Comparison of ENCODE assay signal across 9 cellular contexts in the genomic region with DNA sequence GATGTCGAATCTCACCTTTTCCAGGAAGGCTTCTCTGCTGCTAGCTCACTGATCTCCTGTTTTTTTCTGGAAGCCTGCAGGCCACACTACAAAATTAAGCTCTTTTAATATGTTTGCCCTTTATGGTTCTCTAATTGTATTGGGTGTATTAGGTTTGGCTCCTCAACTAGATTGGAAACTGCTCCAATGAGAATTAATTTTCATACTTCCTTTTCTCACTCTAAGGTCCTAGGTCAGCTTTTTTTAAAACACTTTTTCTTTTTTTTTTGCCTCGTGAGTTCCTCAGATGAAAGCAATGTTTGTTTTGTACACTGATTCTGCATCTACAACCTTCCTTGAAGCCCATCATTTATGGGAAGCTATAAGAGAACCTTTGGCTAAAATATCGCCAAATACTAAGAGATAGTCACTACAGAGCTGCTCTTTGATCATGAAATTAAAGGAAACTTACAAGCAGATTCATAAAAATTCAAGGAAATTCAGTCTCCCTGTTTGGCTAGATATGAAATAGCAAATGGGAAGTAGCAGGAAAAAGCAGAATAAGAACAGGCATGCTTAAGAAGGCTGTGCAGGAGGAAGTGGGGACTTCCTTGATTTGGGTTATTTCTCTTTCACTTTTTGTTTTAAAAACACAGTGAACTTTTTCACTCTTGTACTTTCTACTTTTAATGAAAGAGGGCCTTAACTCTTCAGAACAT. TPM values are rescaled to one million over a fixed set of nuclear protein-coding genes. Genes with fewer than 3 reads are reported as not detected.
DNase-seq lines count a peak whose midpoint lies in the region; ATAC-seq and TF ChIP-seq lines count a peak whose summit lies in the region.
"Had no signal": no experiment of that assay in that cellular context is flagged by ENCODE, and none has a peak within 500 bp of the region (broad histone marks: within the 10 kb centered on the region; RNA-seq: fewer than 3 reads in every experiment).

No MANE protein-coding gene starts in this region.

- H3K27me3 Mint-ChIP-seq in activated CD4-positive, alpha-beta T cell treated with anti-CD3 and anti-CD28 coated beads, Interleukin-2, amount 10 ng/mL, durations not matched to agents 24 days and 14 days: no peaks in the 10 kb centered on the region
- H3K27me3 Mint-ChIP-seq in immature natural killer cell (ENCODE audit: low read depth in 3 of 3): no peaks in the 10 kb centered on the region

- H3K36me3 Mint-ChIP-seq in activated CD4-positive, alpha-beta T cell treated with anti-CD3 and anti-CD28 coated beads, Interleukin-2, amount 10 ng/mL, durations not matched to agents 24 days and 14 days (ENCODE audit: low read depth): no peaks in the 10 kb centered on the region
- peaks cover 0 to 1% (median 0%) of the 10 kb centered on the region in 3 donors for H3K36me3 Mint-ChIP-seq in immature natural killer cell

- H3K9me3 ChIP-seq in Peyer's patch: no peaks in the 10 kb centered on the region
- no peaks in the 10 kb centered on the region for H3K9me3 ChIP-seq in body of pancreas

- H3K36me3 ChIP-seq in Peyer's patch (no peaks in the 10 kb centered on the region), body of pancreas (replicated peaks in 1 of 2; ENCODE audit: insufficient read depth in 1 of 2, low read depth in 2 of 2) (no peaks in the 10 kb centered on the region)

- DNase-seq in activated CD4-positive, alpha-beta T cell treated with anti-CD3 and anti-CD28 coated beads, Interleukin-2, amount 10 ng/mL, durations not matched to agents 24 days and 14 days: peak; percentile 71
- no peak for DNase-seq in activated CD4-positive, alpha-beta T cell treated with anti-CD3 and anti-CD28 coated beads for 48 hours
- DNase-seq in Peyer's patch (peak in 1 of 3 donors; percentile 31), immature natural killer cell (peak; percentile 43 to 54 (median 46)), body of pancreas (no peak), DMS53 treated with DMSO at 0.1 percent for 48 hours (lab: John Stamatoyannopoulos, UW; ENCODE audit: unreplicated experiment) (no peak), foreskin keratinocyte (no peak)

- H3K4me3 ChIP-seq in Peyer's patch: peak overlapping the region in 1 of 4 donors; percentile 14
- H3K4me3 ChIP-seq in body of pancreas: no peak overlapping the region

- H3K4me1 Mint-ChIP-seq in activated CD4-positive, alpha-beta T cell treated with anti-CD3 and anti-CD28 coated beads, Interleukin-2, amount 10 ng/mL, durations not matched to agents 24 days and 14 days: peaks cover 26% of the 10 kb centered on the region
- peaks cover 56 to 61% of the 10 kb centered on the region in 2 donors for H3K4me1 Mint-ChIP-seq in immature natural killer cell

- TF ChIP-seq POLR2A in Peyer's patch (IDR thresholded peaks at IDR 0.05) (no peak), body of pancreas (IDR thresholded peaks at IDR 0.05) (no peak)

- peak overlapping the region; percentile 93 for H3K27ac Mint-ChIP-seq in activated CD4-positive, alpha-beta T cell treated with anti-CD3 and anti-CD28 coated beads, Interleukin-2, amount 10 ng/mL, durations not matched to agents 24 days and 14 days
- peak overlapping the region; percentile 96 to 99 (median 97) for H3K27ac Mint-ChIP-seq in immature natural killer cell

- intact Hi-C loops in activated CD4-positive, alpha-beta T cell treated with anti-CD3 and anti-CD28 coated beads, Interleukin-2, amount 10 ng/mL, durations not matched to agents 24 days and 14 days (cut with micrococcal nuclease): loop anchor here (1.0 to 10.0 kb wide), 3 partner anchors 18 to 200 kb away; a partner anchor contains a TSS
- intact Hi-C loops in body of pancreas (cut with DNase I): no loop called here

- H3K27me3 ChIP-seq in Peyer's patch (no peaks in the 10 kb centered on the region), body of pancreas (no peaks in the 10 kb centered on the region), foreskin keratinocyte (no peaks in the 10 kb centered on the region)

- H3K9me3 Mint-ChIP-seq in activated CD4-positive, alpha-beta T cell treated with anti-CD3 and anti-CD28 coated beads, Interleukin-2, amount 10 ng/mL, durations not matched to agents 24 days and 14 days: peaks cover 8% of the 10 kb centered on the region
- no peaks in the 10 kb centered on the region for H3K9me3 Mint-ChIP-seq in immature natural killer cell

- H3K4me3 Mint-ChIP-seq in activated CD4-positive, alpha-beta T cell treated with anti-CD3 and anti-CD28 coated beads, Interleukin-2, amount 10 ng/mL, durations not matched to agents 24 days and 14 days: peak overlapping the region; percentile 80
- peak overlapping the region; percentile 84 to 91 (median 87) for H3K4me3 Mint-ChIP-seq in immature natural killer cell

- H3K4me1 ChIP-seq in Peyer's patch: no peaks in the 10 kb centered on the region
- no peaks in the 10 kb centered on the region for H3K4me1 ChIP-seq in body of pancreas
- peaks cover 6% of the 10 kb centered on the region for H3K4me1 ChIP-seq in foreskin keratinocyte

- peak; percentile 76 for ATAC-seq in HG02938 (IDR thresholded peaks at IDR 0.05; ENCODE audit: unreplicated experiment)
- no peak for ATAC-seq in body of pancreas
- ATAC-seq in foreskin keratinocyte: no peak

- 44 to 47% methylated on average over 3 of the region's 3 CpGs for WGBS in body of pancreas, 2 donors

- TF ChIP-seq CTCF in Peyer's patch (IDR thresholded peaks at IDR 0.05): no peak
- TF ChIP-seq CTCF in body of pancreas (IDR thresholded peaks at IDR 0.05): no peak
- TF ChIP-seq CTCF in foreskin keratinocyte (conservative IDR thresholded peaks at IDR 0.05): no peak

- peak overlapping the region; percentile 45 to 70 (median 59) for H3K27ac ChIP-seq in Peyer's patch
- peak overlapping the region in 2 of 4 donors; percentile 7 to 72 for H3K27ac ChIP-seq in body of pancreas
- no peak overlapping the region for H3K27ac ChIP-seq in foreskin keratinocyte

RNA-seq across cellular contexts. Expression of a gene that starts 55.2 kb away (rescaled TPM):
- total RNA-seq in activated CD4-positive, alpha-beta T cell treated with anti-CD3 and anti-CD28 coated beads, Interleukin-2, amount 10 ng/mL, durations not matched to agents 24 days and 14 days: 84.9 and 93.7 TPM in 2 replicates
- total RNA-seq in Peyer's patch (100 to 1,000 TPM in 1 of 4 donors, 10 to 100 TPM in 3; 12.1 to 184 (median 17.6) TPM), body of pancreas (1 to 10 TPM; 2.9 to 3.0 TPM), foreskin keratinocyte (not detected in 2 replicates)
- polyA plus RNA-seq in immature natural killer cell (100 to 1,000 TPM in 1 of 3 donors, 10 to 100 TPM in 2; 50.6 to 205 (median 80.2) TPM), foreskin keratinocyte (not detected in 2 replicates)
- total RNA-seq: myocyte had no signal

Comparison
In these comparisons a context has a peak if more than half of its experiments do, and no peak if none do; other contexts are left out.
1. DNase-seq: peak in activated CD4-positive, alpha-beta T cell treated with anti-CD3 and anti-CD28 coated beads, Interleukin-2, amount 10 ng/mL, durations not matched to agents 24 days and 14 days (single experiment) and immature natural killer cell (3 of 3); none in activated CD4-positive, alpha-beta T cell treated with anti-CD3 and anti-CD28 coated beads for 48 hours (single experiment), body of pancreas (0 of 4), DMS53 treated with DMSO at 0.1 percent for 48 hours (single experiment) and foreskin keratinocyte (0 of 2).